In the genomic region with DNA sequence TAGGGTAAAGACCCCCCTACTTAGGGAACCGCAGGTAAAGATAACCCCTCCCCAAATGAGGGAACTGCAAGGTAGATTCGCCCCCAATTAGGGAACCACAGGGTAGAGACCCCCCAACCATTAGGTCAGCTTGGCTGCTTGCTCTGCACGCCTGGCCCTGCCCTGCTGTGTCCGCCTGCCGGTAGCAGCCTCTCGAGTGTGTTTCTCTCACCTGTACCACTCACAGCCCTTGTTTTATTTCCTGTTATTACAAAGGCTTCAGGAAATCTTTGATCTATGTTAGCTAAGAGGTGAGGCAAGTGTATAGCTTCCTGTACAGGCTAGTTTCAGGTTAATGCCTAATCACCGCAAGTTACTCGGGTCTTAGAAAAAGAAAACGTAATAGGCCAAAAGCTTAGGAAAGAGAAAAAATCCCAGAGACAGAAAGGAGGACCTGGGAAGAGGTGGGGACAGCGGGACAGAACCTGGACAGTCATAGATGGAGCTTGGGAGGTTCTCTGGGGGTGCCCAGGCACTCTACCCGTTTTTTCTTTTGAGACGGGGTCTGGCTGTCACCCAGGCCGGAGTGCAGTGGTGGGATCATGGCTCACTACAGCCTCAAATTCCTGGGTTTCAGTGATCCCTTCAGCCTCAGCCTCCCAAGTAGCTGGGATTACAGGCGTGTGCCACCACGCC, we compare ENCODE assay signal across 13 cellular contexts. TPM values are rescaled to one million over a fixed set of nuclear protein-coding genes. Genes with fewer than 3 reads are reported as not detected.
A peak's percentile ranks its signal among the peaks of the same experiment; 100 is the strongest.
DNase-seq lines count a peak whose midpoint lies in the region; ATAC-seq and TF ChIP-seq lines count a peak whose summit lies in the region.
"Had no signal": no experiment of that assay in that cellular context is flagged by ENCODE, and none has a peak within 500 bp of the region (broad histone marks: within the 10 kb centered on the region; RNA-seq: fewer than 3 reads in every experiment).

No MANE protein-coding gene starts in this region.

- H3K4me3 Mint-ChIP-seq in CD4-positive, alpha-beta memory T cell: peak overlapping the region; percentile 73 to 97 (median 87)
- H3K4me3 Mint-ChIP-seq in Calu3 (ENCODE audit: low read depth, unreplicated experiment): no peak overlapping the region

- H3K36me3 Mint-ChIP-seq in CD4-positive, alpha-beta memory T cell: peaks cover 45 to 63% of the 10 kb centered on the region in 2 donors
- H3K36me3 Mint-ChIP-seq in Calu3 (ENCODE audit: insufficient read depth, unreplicated experiment): peaks cover 22% of the 10 kb centered on the region

- peak overlapping the region; percentile 66 for H3K27ac ChIP-seq in CD4-positive, alpha-beta memory T cell (ENCODE audit: low read depth, low read length)
- H3K27ac ChIP-seq in VCaP: peak overlapping the region; percentile 42
- peak overlapping the region; percentile 50 to 82 for H3K27ac ChIP-seq in mucosa of rectum (ENCODE audit: low read depth in 2 of 2, low read length in 2 of 2)
- H3K27ac ChIP-seq in left ventricle myocardium inferior (replicated peaks): no peak overlapping the region

- peaks cover 59% of the 10 kb centered on the region for H3K36me3 ChIP-seq in CD4-positive, alpha-beta memory T cell (ENCODE audit: insufficient read depth, low read length)
- peaks cover 54 to 75% of the 10 kb centered on the region in 2 donors for H3K36me3 ChIP-seq in mucosa of rectum (ENCODE audit: control insufficient read depth in 2 of 2, insufficient read depth in 2 of 2, low read length in 2 of 2)
- peaks cover 98% of the 10 kb centered on the region for H3K36me3 ChIP-seq in left ventricle myocardium inferior

- DNase-seq in CD4-positive, alpha-beta memory T cell: peak; percentile 75 to 82 (median 77)
- DNase-seq in activated naive CD4-positive, alpha-beta T cell treated with anti-CD3 and anti-CD28 coated beads, Interleukin-2, amount 50 U/mL, for 16 hours: peak; percentile 41
- DNase-seq in left ventricle myocardium inferior (no peak), Calu3 (no peak), DMS153 (lab: John Stamatoyannopoulos, UW) (no peak)
- DNase-seq: BE2C, GF-D8, MG63, midbrain, NCI-H2227 treated with DMSO at 0.1 percent for 48 hours had no signal

- H3K4me1 ChIP-seq in CD4-positive, alpha-beta memory T cell (ENCODE audit: insufficient read depth, low read length): peaks cover 51% of the 10 kb centered on the region
- H3K4me1 ChIP-seq in mucosa of rectum (ENCODE audit: control insufficient read depth in 2 of 2, insufficient read depth in 2 of 2, low read length in 2 of 2): peaks cover 7 to 8% of the 10 kb centered on the region in 2 donors
- no peaks in the 10 kb centered on the region for H3K4me1 ChIP-seq in left ventricle myocardium inferior
- H3K4me1 ChIP-seq: BE2C had no signal

- intact Hi-C loops in CD4-positive, alpha-beta memory T cell (cut with micrococcal nuclease): loop anchor here (1.0 to 5.0 kb wide), 3 partner anchors 23 to 89 kb away; partner anchors contain the start of genes PPAN and S1PR2
- intact Hi-C loops in left ventricle myocardium inferior (cut with micrococcal nuclease): no loop called here
- intact Hi-C loops in Calu3 (cut with micrococcal nuclease; ENCODE audit: unreplicated experiment): no loop called here

- POLR2A ChIA-PET in CD4-positive, alpha-beta memory T cell (lab: Charles Lee; ENCODE audit: partially characterized antibody): interaction anchor here (0.6 to 4.3 kb wide), 34 partner anchors 10 to 1572 kb away, joined by 3 to 38 read pairs (median 4); partner anchors contain the start of genes ANGPTL6, DNMT1, EIF3G and ICAM1

- BruUV-seq in Calu3 (replicated peaks; lab: Mats Ljungman, UMichigan): no TSS peak

- TF ChIP-seq CTCF in VCaP (conservative IDR thresholded peaks at IDR 0.05): no peak
- TF ChIP-seq CTCF in left ventricle myocardium inferior (IDR thresholded peaks at IDR 0.05; ENCODE audit: borderline replicate concordance): no peak
- no peak for TF ChIP-seq CTCF in Calu3 (IDR thresholded peaks at IDR 0.05; ENCODE audit: unreplicated experiment)

- no peak for ATAC-seq in HG02938 (IDR thresholded peaks at IDR 0.05; ENCODE audit: unreplicated experiment)

- CTCF ChIA-PET in CD4-positive, alpha-beta memory T cell (lab: Charles Lee; ENCODE audit: partially characterized antibody): interaction anchor here (0.8 to 4.8 kb wide), 21 partner anchors 10 to 115 kb away, joined by 3 to 23 read pairs (median 5); partner anchors contain the start of genes EIF3G, P2RY11 and PPAN
- CTCF ChIA-PET in Calu3 (lab: Charles Lee): interaction anchor here (0.6 kb wide), 1 partner anchor 38 kb away, joined by 5 read pairs; no protein-coding TSS in a partner anchor

- peaks cover 18 to 52% (median 41%) of the 10 kb centered on the region in 4 donors for H3K4me1 Mint-ChIP-seq in CD4-positive, alpha-beta memory T cell
- H3K4me1 Mint-ChIP-seq in Calu3 (ENCODE audit: low read depth, unreplicated experiment): no peaks in the 10 kb centered on the region

- H3K27ac Mint-ChIP-seq in CD4-positive, alpha-beta memory T cell: peak overlapping the region; percentile 93 to 100 (median 99)
- no peak overlapping the region for H3K27ac Mint-ChIP-seq in Calu3 (ENCODE audit: unreplicated experiment)

- H3K9ac ChIP-seq in mucosa of rectum (ENCODE audit: low read depth in 1 of 2, low read length in 2 of 2): peak overlapping the region; percentile 0 to 52

- no peaks in the 10 kb centered on the region for H3K27me3 Mint-ChIP-seq in CD4-positive, alpha-beta memory T cell
- H3K27me3 Mint-ChIP-seq in Calu3 (ENCODE audit: unreplicated experiment): no peaks in the 10 kb centered on the region

- H3K27me3 ChIP-seq in CD4-positive, alpha-beta memory T cell (ENCODE audit: insufficient read depth, low read length): no peaks in the 10 kb centered on the region
- H3K27me3 ChIP-seq in mucosa of rectum (ENCODE audit: control insufficient read depth in 2 of 2, insufficient read depth in 2 of 2, low read length in 2 of 2) (no peaks in the 10 kb centered on the region), left ventricle myocardium inferior (ENCODE audit: low read depth) (no peaks in the 10 kb centered on the region)
- H3K27me3 ChIP-seq: BE2C, MG63 had no signal

- H3K9me3 Mint-ChIP-seq in CD4-positive, alpha-beta memory T cell: peaks cover 0 to 2% (median 0%) of the 10 kb centered on the region in 8 donors
- H3K9me3 Mint-ChIP-seq in Calu3 (ENCODE audit: low read depth, unreplicated experiment): no peaks in the 10 kb centered on the region

- H3K9me3 ChIP-seq in CD4-positive, alpha-beta memory T cell (ENCODE audit: control insufficient read depth in 1 of 2, low read length in 2 of 2): no peaks in the 10 kb centered on the region
- no peaks in the 10 kb centered on the region for H3K9me3 ChIP-seq in mucosa of rectum (ENCODE audit: control insufficient read depth in 2 of 2, low read length in 2 of 2)
- H3K9me3 ChIP-seq in left ventricle myocardium inferior (replicated peaks): no peaks in the 10 kb centered on the region
- H3K9me3 ChIP-seq: BE2C, MG63 had no signal

- peak overlapping the region; percentile 34 to 44 for H3K4me3 ChIP-seq in CD4-positive, alpha-beta memory T cell (ENCODE audit: low read length in 2 of 2)
- H3K4me3 ChIP-seq in mucosa of rectum (ENCODE audit: low read length in 2 of 2) (no peak overlapping the region), left ventricle myocardium inferior (no peak overlapping the region)
- H3K4me3 ChIP-seq: MG63 had no signal

RNA-seq across cellular contexts. Expression of gene EIF3G, which starts 23.1 kb away (rescaled TPM):
- 100 to 1,000 TPM; 306 to 315 TPM for total RNA-seq in CD4-positive, alpha-beta memory T cell
- 100 to 1,000 TPM; 226 to 239 TPM for polyA plus RNA-seq in CD4-positive, alpha-beta memory T cell
- 172 TPM for total RNA-seq in left ventricle myocardium inferior
- 143 and 149 TPM in 2 replicates for total RNA-seq in Calu3 (2022)

RNA-seq across cellular contexts. Expression of gene P2RY11, which starts 31.3 kb away (rescaled TPM):
- 10 to 100 TPM; 42.6 to 49.7 TPM for total RNA-seq in CD4-positive, alpha-beta memory T cell
- 1 to 10 TPM in 1 of 2 donors, under 1 TPM in 1; 0.24 to 4.7 TPM for polyA plus RNA-seq in CD4-positive, alpha-beta memory T cell
- total RNA-seq in left ventricle myocardium inferior: 4.1 TPM
- total RNA-seq in Calu3 (2022): 20.7 and 25.2 TPM in 2 replicates

RNA-seq across cellular contexts. Expression of gene PPAN, which starts 36.7 kb away (rescaled TPM):
- total RNA-seq in CD4-positive, alpha-beta memory T cell: 100 to 1,000 TPM in 1 of 2 experiments, 10 to 100 TPM in 1; 92.5 to 102 TPM
- polyA plus RNA-seq in CD4-positive, alpha-beta memory T cell: 10 to 100 TPM; 14.5 to 51.1 TPM
- 23.6 TPM for total RNA-seq in left ventricle myocardium inferior
- total RNA-seq in Calu3 (2022): 52.2 and 56.4 TPM in 2 replicates

RNA-seq across cellular contexts. Expression of gene ANGPTL6, which starts 40.4 kb away (rescaled TPM):
- under 1 TPM; 0.52 to 0.83 TPM for total RNA-seq in CD4-positive, alpha-beta memory T cell
- polyA plus RNA-seq in CD4-positive, alpha-beta memory T cell: under 1 TPM; 0.19 to 0.29 TPM
- total RNA-seq in left ventricle myocardium inferior (not detected), Calu3 (2022) (0.59 and 1.2 TPM in 2 replicates)

RNA-seq across cellular contexts. Expression of gene DNMT1, which starts 51.9 kb away (rescaled TPM):
- total RNA-seq in CD4-positive, alpha-beta memory T cell: 100 to 1,000 TPM; 208 to 250 TPM
- polyA plus RNA-seq in CD4-positive, alpha-beta memory T cell: 100 to 1,000 TPM in 1 of 2 donors, 10 to 100 TPM in 1; 53.5 to 166 TPM
- 23.9 TPM for total RNA-seq in left ventricle myocardium inferior
- total RNA-seq in Calu3 (2022): 133 and 139 TPM in 2 replicates

Comparison
In these comparisons a context has a peak if more than half of its experiments do, and no peak if none do; other contexts are left out.
1. DNase-seq: peak in CD4-positive, alpha-beta memory T cell (5 of 5) and activated naive CD4-positive, alpha-beta T cell treated with anti-CD3 and anti-CD28 coated beads, Interleukin-2, amount 50 U/mL, for 16 hours (single experiment); none in left ventricle myocardium inferior (single experiment), Calu3 (single experiment) and DMS153 (single experiment).
2. H3K4me3 ChIP-seq: peak in CD4-positive, alpha-beta memory T cell (2 of 2); none in mucosa of rectum (0 of 2) and left ventricle myocardium inferior (single experiment).